Comparison of ENCODE assay signal across 10 cellular contexts in genomic region chr11:96215826-96216225, GRCh38.
DNase-seq lines count a peak whose midpoint lies in the region; ATAC-seq, FAIRE-seq and TF ChIP-seq lines count a peak whose summit lies in the region.
"Had no signal": no experiment of that assay in that cellular context is flagged by ENCODE, and none has a peak within 500 bp of the region (broad histone marks: within the 10 kb centered on the region; RNA-seq: fewer than 3 reads in every experiment).

No MANE protein-coding gene starts in this region.

- no peaks in the 10 kb centered on the region for H3K36me3 ChIP-seq in RWPE2 (ENCODE audit: low read depth)

- H3K27ac ChIP-seq in RWPE2 (ENCODE audit: poor library complexity, severe bottlenecking) (peak overlapping the region; percentile 47), skin epidermis (peak overlapping the region in 20 of 21 experiments; percentile 29 to 94 (median 79))

- no peak for TF ChIP-seq CTCF in RWPE2 (IDR thresholded peaks at IDR 0.05; ENCODE audit: poor library complexity, severe bottlenecking)
- no peak for TF ChIP-seq CTCF in epithelial cell of proximal tubule (conservative IDR thresholded peaks at IDR 0.05; ENCODE audit: low read depth, low read length)

- no peaks in the 10 kb centered on the region for H3K27me3 ChIP-seq in RWPE2 (ENCODE audit: insufficient read depth, poor library complexity, severe bottlenecking)

- ATAC-seq in RWPE2 (ENCODE audit: low read depth), result no peak

- H3K4me3 ChIP-seq in RWPE2 (ENCODE audit: severe bottlenecking), result no peak overlapping the region
- peak overlapping the region; percentile 4 for H3K4me3 ChIP-seq in epithelial cell of proximal tubule (ENCODE audit: low read depth, low read length)
- H3K4me3 ChIP-seq in skin epidermis, result no peak overlapping the region

- H3K9me3 ChIP-seq in RWPE2 (ENCODE audit: severe bottlenecking), result no peaks in the 10 kb centered on the region

- DNase-seq in GM19239 (ENCODE audit: insufficient read length, low spot score) (no peak), RWPE2 (ENCODE audit: low spot score) (no peak), epithelial cell of proximal tubule (ENCODE audit: low read depth) (no peak), NCI-H226 (no peak), iPS-NIHi11 (ENCODE audit: low spot score) (no peak), medulla oblongata (ENCODE audit: extremely low spot score) (no peak), NCI-H187 treated with DMSO at 0.1 percent for 48 hours (lab: John Stamatoyannopoulos, UW) (no peak)
- DNase-seq: NCI-H1694 treated with DMSO at 0.1 percent for 48 hours; stimulated activated CD4-positive, alpha-beta T cell treated with anti-CD3 and anti-CD28 coated beads, Interleukin-4, amount 100 ng/mL, for 4 hours had no signal

- peaks cover 37% of the 10 kb centered on the region for H3K4me1 ChIP-seq in RWPE2 (ENCODE audit: insufficient read depth, poor library complexity, severe bottlenecking)

- peak; percentile 72 for FAIRE-seq in GM19239 (lab: Jason Lieb, UNC)
